1 cellular context compared by ENCODE assay signal in the genomic region with DNA sequence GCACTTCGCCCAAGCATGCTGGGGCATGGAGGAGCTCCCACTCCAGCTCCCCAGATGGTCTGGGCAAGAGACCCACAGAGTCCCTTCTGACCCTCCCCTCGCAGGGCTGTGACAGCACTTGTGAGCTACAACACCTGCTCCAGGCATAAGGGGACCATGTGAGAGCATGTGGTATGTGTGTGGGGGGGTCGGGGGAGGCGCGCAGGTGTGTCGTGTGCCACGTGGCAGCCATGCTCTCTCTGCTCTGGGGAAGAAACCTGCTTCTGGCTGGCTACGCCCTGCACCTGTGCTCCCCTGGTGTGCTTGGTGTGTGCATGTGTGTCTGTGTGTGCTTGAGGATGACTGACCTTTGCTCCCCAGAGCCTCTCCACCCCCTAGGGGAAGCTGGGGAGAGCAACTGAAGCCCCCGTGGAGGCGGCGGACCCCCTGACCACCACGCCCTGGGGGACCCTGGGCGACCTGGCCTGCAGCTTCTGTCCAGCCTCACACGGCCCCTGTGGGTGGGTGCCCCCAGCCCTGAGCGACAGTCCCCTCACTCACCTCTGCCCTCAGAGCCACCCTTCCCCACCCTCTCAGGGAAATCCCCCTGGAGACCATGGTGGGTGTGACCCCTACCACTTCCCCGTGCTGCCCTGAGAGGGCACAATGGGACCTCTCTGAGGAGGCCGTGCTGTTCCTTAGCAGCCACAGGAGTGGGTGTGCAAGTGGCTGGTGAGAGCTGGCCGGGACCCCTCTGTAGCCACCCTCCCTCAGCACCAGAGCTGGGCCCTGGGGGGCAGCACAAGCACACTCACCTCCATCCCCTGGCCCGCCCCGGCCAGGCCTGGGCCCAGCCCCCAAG.
TF ChIP-seq lines count a peak whose summit lies in the region.

No MANE protein-coding gene starts in this region.

TF ChIP-seq in HepG2, 621 proteins besides CTCF, POLR2A, EP300 and RAD21 (continued from another document and continues in another):
- TF ChIP-seq, protein P1, sequence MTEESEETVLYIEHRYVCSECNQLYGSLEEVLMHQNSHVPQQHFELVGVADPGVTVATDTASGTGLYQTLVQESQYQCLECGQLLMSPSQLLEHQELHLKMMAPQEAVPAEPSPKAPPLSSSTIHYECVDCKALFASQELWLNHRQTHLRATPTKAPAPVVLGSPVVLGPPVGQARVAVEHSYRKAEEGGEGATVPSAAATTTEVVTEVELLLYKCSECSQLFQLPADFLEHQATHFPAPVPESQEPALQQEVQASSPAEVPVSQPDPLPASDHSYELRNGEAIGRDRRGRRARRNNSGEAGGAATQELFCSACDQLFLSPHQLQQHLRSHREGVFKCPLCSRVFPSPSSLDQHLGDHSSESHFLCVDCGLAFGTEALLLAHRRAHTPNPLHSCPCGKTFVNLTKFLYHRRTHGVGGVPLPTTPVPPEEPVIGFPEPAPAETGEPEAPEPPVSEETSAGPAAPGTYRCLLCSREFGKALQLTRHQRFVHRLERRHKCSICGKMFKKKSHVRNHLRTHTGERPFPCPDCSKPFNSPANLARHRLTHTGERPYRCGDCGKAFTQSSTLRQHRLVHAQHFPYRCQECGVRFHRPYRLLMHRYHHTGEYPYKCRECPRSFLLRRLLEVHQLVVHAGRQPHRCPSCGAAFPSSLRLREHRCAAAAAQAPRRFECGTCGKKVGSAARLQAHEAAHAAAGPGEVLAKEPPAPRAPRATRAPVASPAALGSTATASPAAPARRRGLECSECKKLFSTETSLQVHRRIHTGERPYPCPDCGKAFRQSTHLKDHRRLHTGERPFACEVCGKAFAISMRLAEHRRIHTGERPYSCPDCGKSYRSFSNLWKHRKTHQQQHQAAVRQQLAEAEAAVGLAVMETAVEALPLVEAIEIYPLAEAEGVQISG (CRISPR knock-in tag; IDR thresholded peaks at IDR 0.05), result no peak
- TF ChIP-seq ARID2 (CRISPR knock-in tag; IDR thresholded peaks at IDR 0.05; ENCODE audit: borderline replicate concordance) (no peak), FOXP4 (CRISPR knock-in tag; IDR thresholded peaks at IDR 0.05) (no peak), ZNF781 (CRISPR knock-in tag; IDR thresholded peaks at IDR 0.05; ENCODE audit: borderline replicate concordance, not compliant biosample characterization) (no peak), ZNF780A (CRISPR knock-in tag; IDR thresholded peaks at IDR 0.05) (no peak), ZBTB7B (CRISPR knock-in tag; IDR thresholded peaks at IDR 0.05) (0 out of 2 replicates have a peak, but pooled peaks have one; percentile 37), MNT (IDR thresholded peaks at IDR 0.05) (peak; percentile 69), ARID4A (CRISPR knock-in tag; IDR thresholded peaks at IDR 0.05; ENCODE audit: borderline replicate concordance) (peak; percentile 29; the same call in 1 of the 2 replicates), FOXC1 (CRISPR knock-in tag; IDR thresholded peaks at IDR 0.05; ENCODE audit: borderline replicate concordance) (peak; percentile 49; the same call in 1 of the 2 replicates), ARHGAP35 (CRISPR knock-in tag; IDR thresholded peaks at IDR 0.05; ENCODE audit: borderline replicate concordance) (peak; percentile 8; the same call in 1 of the 2 replicates), ZNF687 (CRISPR knock-in tag; IDR thresholded peaks at IDR 0.05) (peak; percentile 58), ZNF652 (CRISPR knock-in tag; IDR thresholded peaks at IDR 0.05; ENCODE audit: borderline replicate concordance, low read depth) (no peak), AGO2 (optimal IDR thresholded peaks at IDR 0.05; ENCODE audit: low read depth, low read length) (no peak), ZBTB7A (CRISPR knock-in tag; IDR thresholded peaks at IDR 0.05) (peak; percentile 57), NCOR1 (IDR thresholded peaks at IDR 0.05; ENCODE audit: borderline replicate concordance, low read length) (no peak), RFX3 (CRISPR knock-in tag; IDR thresholded peaks at IDR 0.05) (no peak), ZNF775 (CRISPR knock-in tag; IDR thresholded peaks at IDR 0.05; ENCODE audit: borderline replicate concordance) (no peak), MYC (CRISPR knock-in tag; IDR thresholded peaks at IDR 0.05; ENCODE audit: borderline replicate concordance) (0 out of 2 replicates have a peak, but pooled peaks have one; percentile 24), KDM5B (CRISPR knock-in tag; IDR thresholded peaks at IDR 0.05; ENCODE audit: borderline replicate concordance) (peak; percentile 41; the same call in 1 of the 2 replicates), MAX (IDR thresholded peaks at IDR 0.05) (peak; percentile 53), FOXA3 (CRISPR knock-in tag; IDR thresholded peaks at IDR 0.05) (no peak), NR1H2 (CRISPR knock-in tag; IDR thresholded peaks at IDR 0.05; ENCODE audit: borderline replicate concordance, low read depth) (no peak), HBP1 (CRISPR knock-in tag; IDR thresholded peaks at IDR 0.05; ENCODE audit: low read depth) (no peak), SRSF9 (IDR thresholded peaks at IDR 0.05; ENCODE audit: borderline replicate concordance, insufficient read depth, low read depth, low read length, poor library complexity, severe bottlenecking) (no peak), DDIT3 (CRISPR knock-in tag; IDR thresholded peaks at IDR 0.05) (no peak)
- TF ChIP-seq, protein P2, sequence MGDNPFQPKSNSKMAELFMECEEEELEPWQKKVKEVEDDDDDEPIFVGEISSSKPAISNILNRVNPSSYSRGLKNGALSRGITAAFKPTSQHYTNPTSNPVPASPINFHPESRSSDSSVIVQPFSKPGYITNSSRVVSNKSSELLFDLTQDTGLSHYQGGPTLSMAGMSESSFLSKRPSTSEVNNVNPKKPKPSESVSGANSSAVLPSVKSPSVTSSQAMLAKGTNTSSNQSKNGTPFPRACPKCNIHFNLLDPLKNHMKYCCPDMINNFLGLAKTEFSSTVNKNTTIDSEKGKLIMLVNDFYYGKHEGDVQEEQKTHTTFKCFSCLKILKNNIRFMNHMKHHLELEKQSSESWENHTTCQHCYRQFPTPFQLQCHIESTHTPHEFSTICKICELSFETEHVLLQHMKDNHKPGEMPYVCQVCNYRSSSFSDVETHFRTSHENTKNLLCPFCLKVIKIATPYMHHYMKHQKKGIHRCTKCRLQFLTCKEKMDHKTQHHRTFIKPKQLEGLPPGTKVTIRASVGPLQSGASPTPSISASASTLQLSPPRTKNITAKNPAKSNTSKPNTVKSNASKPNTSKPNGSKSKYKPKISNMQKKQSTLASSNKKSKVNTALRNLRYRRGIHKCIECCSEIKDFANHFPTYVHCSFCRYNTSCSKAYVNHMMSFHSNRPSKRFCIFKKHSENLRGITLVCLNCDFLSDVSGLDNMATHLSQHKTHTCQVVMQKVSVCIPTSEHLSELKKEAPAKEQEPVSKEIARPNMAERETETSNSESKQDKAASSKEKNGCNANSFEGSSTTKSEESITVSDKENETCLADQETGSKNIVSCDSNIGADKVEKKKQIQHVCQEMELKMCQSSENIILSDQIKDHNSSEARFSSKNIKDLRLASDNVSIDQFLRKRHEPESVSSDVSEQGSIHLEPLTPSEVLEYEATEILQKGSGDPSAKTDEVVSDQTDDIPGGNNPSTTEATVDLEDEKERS (CRISPR knock-in tag; IDR thresholded peaks at IDR 0.05), result no peak
